ENCODE assay signal across 12 cellular contexts in genomic region chr1:29683472-29683871, GRCh38.
DNase-seq lines count a peak whose midpoint lies in the region; ATAC-seq and TF ChIP-seq lines count a peak whose summit lies in the region.
"Had no signal": no experiment of that assay in that cellular context is flagged by ENCODE, and none has a peak within 500 bp of the region (broad histone marks: within the 10 kb centered on the region; RNA-seq: fewer than 3 reads in every experiment).

No MANE protein-coding gene starts in this region.

- DNase-seq in activated naive CD8-positive, alpha-beta T cell treated with anti-CD3 and anti-CD28 coated beads, Interleukin-2, amount 10 ng/mL, durations not matched to agents 7 days and 5 days: peak; percentile 14
- no peak for DNase-seq in activated naive CD8-positive, alpha-beta T cell treated with anti-CD3 and anti-CD28 coated beads for 36 hours
- peak; percentile 53 for DNase-seq in mesenteric fat pad (ENCODE audit: low spot score)
- DNase-seq in ureter (ENCODE audit: low spot score): peak; percentile 31
- DNase-seq in Calu3: no peak
- no peak for DNase-seq in NCI-H2171 (lab: John Stamatoyannopoulos, UW)
- DNase-seq: CD4-positive, alpha-beta memory T cell; NCI-H1436 treated with DMSO at 0.1 percent for 48 hours; NCI-H226; Right ventricle myocardium superior had no signal

- POLR2A ChIA-PET in activated naive CD8-positive, alpha-beta T cell treated with anti-CD3 and anti-CD28 coated beads, Interleukin-2, amount 10 ng/mL, durations not matched to agents 7 days and 5 days (lab: Charles Lee): no interaction called here

- no peaks in the 10 kb centered on the region for H3K9me3 Mint-ChIP-seq in activated naive CD8-positive, alpha-beta T cell treated with anti-CD3 and anti-CD28 coated beads, Interleukin-2, amount 10 ng/mL, durations not matched to agents 7 days and 5 days
- H3K9me3 Mint-ChIP-seq in activated naive CD8-positive, alpha-beta T cell treated with anti-CD3 and anti-CD28 coated beads for 36 hours: no peaks in the 10 kb centered on the region
- H3K9me3 Mint-ChIP-seq in brain (peaks cover 0 to 6% (median 0%) of the 10 kb centered on the region in 5 experiments), Calu3 (ENCODE audit: low read depth, unreplicated experiment) (no peaks in the 10 kb centered on the region)
- H3K9me3 Mint-ChIP-seq: CD4-positive, alpha-beta memory T cell had no signal

- H3K27ac Mint-ChIP-seq in activated naive CD8-positive, alpha-beta T cell treated with anti-CD3 and anti-CD28 coated beads, Interleukin-2, amount 10 ng/mL, durations not matched to agents 7 days and 5 days: no peak overlapping the region
- H3K27ac Mint-ChIP-seq in activated naive CD8-positive, alpha-beta T cell treated with anti-CD3 and anti-CD28 coated beads for 36 hours: no peak overlapping the region
- peak overlapping the region in 4 of 5 experiments; percentile 77 to 98 (median 89) for H3K27ac Mint-ChIP-seq in brain
- no peak overlapping the region for H3K27ac Mint-ChIP-seq in Calu3 (ENCODE audit: unreplicated experiment)
- H3K27ac Mint-ChIP-seq: CD4-positive, alpha-beta memory T cell had no signal

- no TSS peak for BruUV-seq in Calu3 (replicated peaks; lab: Mats Ljungman, UMichigan)

- H3K27me3 Mint-ChIP-seq in activated naive CD8-positive, alpha-beta T cell treated with anti-CD3 and anti-CD28 coated beads, Interleukin-2, amount 10 ng/mL, durations not matched to agents 7 days and 5 days: peaks cover 4% of the 10 kb centered on the region
- peaks cover 24% of the 10 kb centered on the region for H3K27me3 Mint-ChIP-seq in activated naive CD8-positive, alpha-beta T cell treated with anti-CD3 and anti-CD28 coated beads for 36 hours
- H3K27me3 Mint-ChIP-seq in brain: peaks cover 13% of the 10 kb centered on the region
- H3K27me3 Mint-ChIP-seq in Calu3 (ENCODE audit: unreplicated experiment): peaks cover 82% of the 10 kb centered on the region

- CTCF ChIA-PET in Calu3 (lab: Charles Lee): no interaction called here

- intact Hi-C loops in Calu3 (cut with micrococcal nuclease; ENCODE audit: unreplicated experiment): no loop called here

- TF ChIP-seq CTCF in brain (conservative IDR thresholded peaks at IDR 0.05) (no peak), Calu3 (IDR thresholded peaks at IDR 0.05; ENCODE audit: unreplicated experiment) (no peak)

- H3K36me3 Mint-ChIP-seq in activated naive CD8-positive, alpha-beta T cell treated with anti-CD3 and anti-CD28 coated beads, Interleukin-2, amount 10 ng/mL, durations not matched to agents 7 days and 5 days: no peaks in the 10 kb centered on the region
- H3K36me3 Mint-ChIP-seq in activated naive CD8-positive, alpha-beta T cell treated with anti-CD3 and anti-CD28 coated beads for 36 hours: no peaks in the 10 kb centered on the region
- H3K36me3 Mint-ChIP-seq in brain (no peaks in the 10 kb centered on the region), Calu3 (ENCODE audit: insufficient read depth, unreplicated experiment) (no peaks in the 10 kb centered on the region)
- H3K36me3 Mint-ChIP-seq: CD4-positive, alpha-beta memory T cell had no signal

- H3K4me1 Mint-ChIP-seq in activated naive CD8-positive, alpha-beta T cell treated with anti-CD3 and anti-CD28 coated beads, Interleukin-2, amount 10 ng/mL, durations not matched to agents 7 days and 5 days: peaks cover 5% of the 10 kb centered on the region
- H3K4me1 Mint-ChIP-seq in activated naive CD8-positive, alpha-beta T cell treated with anti-CD3 and anti-CD28 coated beads for 36 hours: peaks cover 5% of the 10 kb centered on the region
- H3K4me1 Mint-ChIP-seq in brain (peaks cover 91% of the 10 kb centered on the region), Calu3 (ENCODE audit: low read depth, unreplicated experiment) (no peaks in the 10 kb centered on the region)

- ATAC-seq in activated naive CD8-positive, alpha-beta T cell treated with anti-CD3 and anti-CD28 coated beads, Interleukin-2, amount 10 ng/mL, durations not matched to agents 7 days and 5 days (ENCODE audit: low read depth): no peak
- no peak for ATAC-seq in GM21367 (IDR thresholded peaks at IDR 0.05; ENCODE audit: unreplicated experiment)

- H3K4me3 Mint-ChIP-seq in activated naive CD8-positive, alpha-beta T cell treated with anti-CD3 and anti-CD28 coated beads, Interleukin-2, amount 10 ng/mL, durations not matched to agents 7 days and 5 days: no peak overlapping the region
- H3K4me3 Mint-ChIP-seq in activated naive CD8-positive, alpha-beta T cell treated with anti-CD3 and anti-CD28 coated beads for 36 hours: no peak overlapping the region
- no peak overlapping the region for H3K4me3 Mint-ChIP-seq in brain
- H3K4me3 Mint-ChIP-seq in Calu3 (ENCODE audit: low read depth, unreplicated experiment): no peak overlapping the region
- H3K4me3 Mint-ChIP-seq: CD4-positive, alpha-beta memory T cell had no signal

Comparison
In these comparisons a context has a peak if more than half of its experiments do, and no peak if none do; other contexts are left out.
1. DNase-seq: peak in activated naive CD8-positive, alpha-beta T cell treated with anti-CD3 and anti-CD28 coated beads, Interleukin-2, amount 10 ng/mL, durations not matched to agents 7 days and 5 days (single experiment), mesenteric fat pad (single experiment) and ureter (single experiment); none in activated naive CD8-positive, alpha-beta T cell treated with anti-CD3 and anti-CD28 coated beads for 36 hours (single experiment), Calu3 (single experiment) and NCI-H2171 (single experiment).
2. H3K27ac Mint-ChIP-seq: peak in brain (4 of 5); none in activated naive CD8-positive, alpha-beta T cell treated with anti-CD3 and anti-CD28 coated beads, Interleukin-2, amount 10 ng/mL, durations not matched to agents 7 days and 5 days (single experiment), activated naive CD8-positive, alpha-beta T cell treated with anti-CD3 and anti-CD28 coated beads for 36 hours (single experiment) and Calu3 (single experiment).